In the genomic region with DNA sequence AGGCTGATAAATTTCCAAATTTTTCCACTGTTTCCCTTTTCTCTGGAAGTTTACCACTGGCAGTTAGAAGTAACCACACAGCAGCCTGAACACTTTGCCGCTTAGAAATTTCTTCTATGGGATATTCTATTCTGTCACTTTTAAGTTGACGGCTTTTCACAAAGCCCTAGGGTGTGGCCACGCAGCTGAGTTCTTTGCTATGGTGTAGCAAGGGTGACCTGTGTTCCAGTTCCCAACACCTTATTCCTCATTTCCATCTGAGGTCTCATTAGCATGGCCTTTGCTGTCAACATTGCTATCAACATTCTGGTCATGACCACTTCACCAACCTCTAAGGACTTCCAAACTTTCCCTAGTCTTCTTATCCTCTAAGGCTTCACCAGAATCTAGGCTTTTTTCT, we compare ENCODE assay signal across 10 cellular contexts.
"Had no signal": no experiment of that assay in that cellular context is flagged by ENCODE, and none has a peak within 500 bp of the region (broad histone marks: within the 10 kb centered on the region; RNA-seq: fewer than 3 reads in every experiment).

No MANE protein-coding gene starts in this region.

- H3K4me1 Mint-ChIP-seq: IgD-negative memory B cell had no signal

- ATAC-seq: HCT116 had no signal

- H3K9me3 ChIP-seq: HAP-1 had no signal

- H3K27me3 Mint-ChIP-seq: IgD-negative memory B cell had no signal

- H2AFZ ChIP-seq: GM23248 had no signal

- H3K4me1 ChIP-seq: HAP-1 had no signal

- H3K36me3 ChIP-seq: HAP-1 had no signal

- H3K27ac Mint-ChIP-seq: HFFc6, IgD-negative memory B cell had no signal

- H3K4me3 Mint-ChIP-seq: HFFc6, IgD-negative memory B cell had no signal

- H3K4me3 ChIP-seq: GM23248, HAP-1 had no signal

- H3K4me2 ChIP-seq: KMS-11 had no signal

- DNase-seq: GM23248, GOT3, H7, HFFc6, KBM-7 had no signal

- H3K9ac ChIP-seq: GM23248, KMS-11 had no signal

- H3K27ac ChIP-seq: GM23248, HL-60, KMS-11 had no signal
